8 cellular contexts compared by ENCODE assay signal in genomic region chr12:121581681-121582439, GRCh38. TPM values are rescaled to one million over a fixed set of nuclear protein-coding genes. Genes with fewer than 3 reads are reported as not detected.
A peak's percentile ranks its signal among the peaks of the same experiment; 100 is the strongest.
DNase-seq lines count a peak whose midpoint lies in the region; ATAC-seq and TF ChIP-seq lines count a peak whose summit lies in the region.

No MANE protein-coding gene starts in this region.

- no peaks in the 10 kb centered on the region for H3K36me3 Mint-ChIP-seq in activated CD4-positive, alpha-beta memory T cell treated with anti-CD3 and anti-CD28 coated beads for 36 hours
- no peaks in the 10 kb centered on the region for H3K36me3 Mint-ChIP-seq in glutamatergic neuron (ENCODE audit: unreplicated experiment)
- peaks cover 2% of the 10 kb centered on the region for H3K36me3 Mint-ChIP-seq in progenitor cell of endocrine pancreas (ENCODE audit: insufficient read depth)

- intact Hi-C loops in Right ventricle myocardium inferior (cut with DNase I) (loop anchor here (2.0 to 5.0 kb wide), 2 partner anchors 45 kb away; partner anchors contain the start of gene ORAI1), cardiac septum (cut with DNase I) (loop anchor here (2.0 kb wide), 1 partner anchor 45 kb away; the partner anchor contains the start of gene ORAI1)
- intact Hi-C loops in activated CD4-positive, alpha-beta memory T cell treated with anti-CD3 and anti-CD28 coated beads for 36 hours (cut with micrococcal nuclease), result loop anchor here (1.0 to 5.0 kb wide), 4 partner anchors 8 to 210 kb away; partner anchors contain the start of gene RHOF

- H3K27me3 Mint-ChIP-seq in activated CD4-positive, alpha-beta memory T cell treated with anti-CD3 and anti-CD28 coated beads for 36 hours, result no peaks in the 10 kb centered on the region
- peaks cover 3% of the 10 kb centered on the region for H3K27me3 Mint-ChIP-seq in glutamatergic neuron (ENCODE audit: unreplicated experiment)
- H3K27me3 Mint-ChIP-seq in progenitor cell of endocrine pancreas, result no peaks in the 10 kb centered on the region

- H3K9me3 Mint-ChIP-seq in activated CD4-positive, alpha-beta memory T cell treated with anti-CD3 and anti-CD28 coated beads for 36 hours, result no peaks in the 10 kb centered on the region
- H3K9me3 Mint-ChIP-seq in glutamatergic neuron (ENCODE audit: unreplicated experiment), result peaks cover 5% of the 10 kb centered on the region
- no peaks in the 10 kb centered on the region for H3K9me3 Mint-ChIP-seq in progenitor cell of endocrine pancreas (ENCODE audit: low read depth)

- DNase-seq in Right ventricle myocardium inferior (ENCODE audit: missing footprints) (no peak), cardiac septum (ENCODE audit: low spot score) (no peak), glutamatergic neuron (no peak), progenitor cell of endocrine pancreas (ENCODE audit: low spot score, unreplicated experiment) (no peak), glomerular visceral epithelial cell (ENCODE audit: extremely low spot score) (no peak), NCI-H82 (lab: John Stamatoyannopoulos, UW) (no peak)
- DNase-seq in activated CD4-positive, alpha-beta memory T cell treated with anti-CD3 and anti-CD28 coated beads for 36 hours, result no peak

- ATAC-seq in Right ventricle myocardium inferior (peak; percentile 45), HG03520 (IDR thresholded peaks at IDR 0.05; ENCODE audit: unreplicated experiment) (no peak)

- H3K4me1 Mint-ChIP-seq in activated CD4-positive, alpha-beta memory T cell treated with anti-CD3 and anti-CD28 coated beads for 36 hours (ENCODE audit: low read depth), result peaks cover 37% of the 10 kb centered on the region
- peaks cover 16% of the 10 kb centered on the region for H3K4me1 Mint-ChIP-seq in glutamatergic neuron (ENCODE audit: low read depth, unreplicated experiment)
- peaks cover 45% of the 10 kb centered on the region for H3K4me1 Mint-ChIP-seq in progenitor cell of endocrine pancreas (ENCODE audit: low read depth)

- TF ChIP-seq CTCF in glutamatergic neuron (IDR thresholded peaks at IDR 0.05; ENCODE audit: partially characterized antibody, unreplicated experiment) (no peak), progenitor cell of endocrine pancreas (IDR thresholded peaks at IDR 0.05; ENCODE audit: unreplicated experiment) (no peak)

- peak overlapping the region; percentile 86 for H3K4me3 Mint-ChIP-seq in activated CD4-positive, alpha-beta memory T cell treated with anti-CD3 and anti-CD28 coated beads for 36 hours
- H3K4me3 Mint-ChIP-seq in glutamatergic neuron (ENCODE audit: unreplicated experiment), result peak overlapping the region; percentile 85
- peak overlapping the region; percentile 96 for H3K4me3 Mint-ChIP-seq in progenitor cell of endocrine pancreas (ENCODE audit: low read depth)

- H3K27ac Mint-ChIP-seq in activated CD4-positive, alpha-beta memory T cell treated with anti-CD3 and anti-CD28 coated beads for 36 hours, result peak overlapping the region; percentile 92
- no peak overlapping the region for H3K27ac Mint-ChIP-seq in glutamatergic neuron (ENCODE audit: unreplicated experiment)
- peak overlapping the region; percentile 90 for H3K27ac Mint-ChIP-seq in progenitor cell of endocrine pancreas

- POLR2A ChIA-PET in activated CD4-positive, alpha-beta memory T cell treated with anti-CD3 and anti-CD28 coated beads for 36 hours (lab: Charles Lee), result interaction anchor here (0.5 to 3.3 kb wide), 6 partner anchors 8 to 135 kb away, joined by 3 to 22 read pairs (median 5); partner anchors contain the start of gene ORAI1

- CTCF ChIA-PET in activated CD4-positive, alpha-beta memory T cell treated with anti-CD3 and anti-CD28 coated beads for 36 hours (lab: Charles Lee), result interaction anchor here (0.8 to 4.6 kb wide), 8 partner anchors 10 to 103 kb away, joined by 3 to 41 read pairs (median 4); partner anchors contain the start of gene ORAI1

RNA-seq across cellular contexts. Expression of gene KDM2B, which starts 1.0 kb away (rescaled TPM):
- 13.1 TPM for total RNA-seq in Right ventricle myocardium inferior
- 10.1 TPM for total RNA-seq in cardiac septum
- 10 to 100 TPM; 41.9 to 44.8 TPM for total RNA-seq in activated CD4-positive, alpha-beta memory T cell treated with anti-CD3 and anti-CD28 coated beads for 36 hours
- total RNA-seq in glutamatergic neuron (ENCODE audit: unreplicated experiment), result 64.3 TPM
- total RNA-seq in progenitor cell of endocrine pancreas, result 74.0 and 79.2 TPM in 2 replicates

RNA-seq across cellular contexts. Expression of gene ORAI1, which starts 44.5 kb away (rescaled TPM):
- 11.5 TPM for total RNA-seq in Right ventricle myocardium inferior
- 8.0 TPM for total RNA-seq in cardiac septum
- 10 to 100 TPM; 41.6 to 43.2 TPM for total RNA-seq in activated CD4-positive, alpha-beta memory T cell treated with anti-CD3 and anti-CD28 coated beads for 36 hours
- total RNA-seq in glutamatergic neuron (ENCODE audit: unreplicated experiment), result 15.9 TPM
- total RNA-seq in progenitor cell of endocrine pancreas, result 18.9 and 19.3 TPM in 2 replicates
